ENCODE assay signal across 31 cellular contexts in genomic region chr16:56855936-56856335, GRCh38. TPM values are rescaled to one million over a fixed set of nuclear protein-coding genes. Genes with fewer than 3 reads are reported as not detected.
"Had no signal": no experiment of that assay in that cellular context is flagged by ENCODE, and none has a peak within 500 bp of the region (broad histone marks: within the 10 kb centered on the region; RNA-seq: fewer than 3 reads in every experiment).

No MANE protein-coding gene starts in this region.

- H3K9me3 ChIP-seq: breast epithelium, prostate gland, thyroid gland had no signal

- H3K36me3 Mint-ChIP-seq: activated naive CD8-positive, alpha-beta T cell treated with anti-CD3 and anti-CD28 coated beads for 36 hours had no signal

- H3K4me3 ChIP-seq: breast epithelium, coronary artery, prostate gland, thyroid gland had no signal

- H3K27me3 Mint-ChIP-seq: activated naive CD8-positive, alpha-beta T cell treated with anti-CD3 and anti-CD28 coated beads for 36 hours; stimulated activated naive CD8-positive, alpha-beta T cell treated with anti-CD3 and anti-CD28 coated beads, Interleukin-15, Interleukin-2, amounts not matched to agents 100 ng/mL and 50 ng/mL, for 24 hours had no signal

- H3K27ac Mint-ChIP-seq: activated naive CD8-positive, alpha-beta T cell treated with anti-CD3 and anti-CD28 coated beads for 36 hours; stimulated activated naive CD8-positive, alpha-beta T cell treated with anti-CD3 and anti-CD28 coated beads, Interleukin-15, Interleukin-2, amounts not matched to agents 100 ng/mL and 50 ng/mL, for 24 hours; T-helper 2 cell treated with Interferon-gamma antibody and Interleukin-4, amounts not matched to agents 5 μg/mL and 100 μg/mL, for 36 hours had no signal

- H3K27me3 ChIP-seq: breast epithelium, thyroid gland had no signal

- H3K27ac ChIP-seq: breast epithelium, coronary artery, prostate gland, thyroid gland had no signal

- ATAC-seq: left ventricle myocardium superior, SK-N-SH treated with all-trans-retinoic acid at 6 μM for 48 hours had no signal

- DNase-seq: activated CD4-positive, alpha-beta T cell treated with anti-CD3 and anti-CD28 coated beads for 4 hours; activated CD4-positive, alpha-beta T cell treated with anti-CD3 and anti-CD28 coated beads, Interleukin-2, amount 50 U/mL, for 48 hours; activated CD4-positive, CD25-positive, alpha-beta regulatory T cell; activated CD8-positive, alpha-beta memory T cell treated with anti-CD3 and anti-CD28 coated beads, Interleukin-2, amount 50 U/mL, for 48 hours; activated naive CD4-positive, alpha-beta T cell treated with Interleukin-2 at 50 U/mL for 16 hours; activated naive CD8-positive, alpha-beta T cell treated with anti-CD3 and anti-CD28 coated beads for 36 hours; activated T-cell treated with anti-CD3 and anti-CD28 coated beads, Interleukin-2, amount 50 U/mL, for 48 hours; effector CD4-positive, alpha-beta T cell; erythroblast; foreskin fibroblast; left ventricle myocardium superior; mesenchymal stem cell; stimulated activated CD4-positive, alpha-beta T cell treated with anti-CD3 and anti-CD28 coated beads, Interleukin-12 subunit alpha, Interleukin-12 subunit beta, amount 100 ng/mL, for 4 hours; stimulated activated CD4-positive, alpha-beta T cell treated with anti-CD3 and anti-CD28 coated beads, Interleukin-4, amount 100 ng/mL, for 4 hours; substantia nigra; thyroid gland had no signal

- H3K4me3 Mint-ChIP-seq: activated naive CD8-positive, alpha-beta T cell treated with anti-CD3 and anti-CD28 coated beads for 36 hours; neural crest cell; stimulated activated naive CD8-positive, alpha-beta T cell treated with anti-CD3 and anti-CD28 coated beads, Interleukin-15, Interleukin-2, amounts not matched to agents 100 ng/mL and 50 ng/mL, for 24 hours; T-helper 2 cell treated with Interferon-gamma antibody and Interleukin-4, amounts not matched to agents 5 μg/mL and 100 μg/mL, for 36 hours had no signal

- H3K36me3 ChIP-seq: breast epithelium, prostate gland, thyroid gland had no signal

- H3K4me1 ChIP-seq: breast epithelium, prostate gland had no signal

- FAIRE-seq: astrocyte, endometrium, TTC549 had no signal

- H3K9me3 Mint-ChIP-seq: activated naive CD8-positive, alpha-beta T cell treated with anti-CD3 and anti-CD28 coated beads for 36 hours; neural crest cell; stimulated activated naive CD8-positive, alpha-beta T cell treated with anti-CD3 and anti-CD28 coated beads, Interleukin-15, Interleukin-2, amounts not matched to agents 100 ng/mL and 50 ng/mL, for 24 hours; T-helper 2 cell treated with Interferon-gamma antibody and Interleukin-4, amounts not matched to agents 5 μg/mL and 100 μg/mL, for 36 hours had no signal

RNA-seq across cellular contexts. Expression of gene SLC12A3, which starts 9.1 kb away (rescaled TPM):
- total RNA-seq: activated CD8-positive, alpha-beta memory T cell treated with anti-CD3 and anti-CD28 coated beads for 36 hours; breast epithelium; fibroblast of lung; glomerular endothelial cell; left ventricle myocardium superior; neural crest cell; osteocyte; thyroid gland; ureter had no signal
- polyA plus RNA-seq: fibroblast of lung had no signal
